In genomic region chr1:109637446-109637845, GRCh38 we compare ENCODE assay signal across 32 cellular contexts. TPM values are rescaled to one million over a fixed set of nuclear protein-coding genes. Genes with fewer than 3 reads are reported as not detected.
"Had no signal": no experiment of that assay in that cellular context is flagged by ENCODE, and none has a peak within 500 bp of the region (broad histone marks: within the 10 kb centered on the region; RNA-seq: fewer than 3 reads in every experiment).

No MANE protein-coding gene starts in this region.

- DNase-seq: activated CD4-positive, alpha-beta memory T cell treated with anti-CD3 and anti-CD28 coated beads, Interleukin-2, amount 10 ng/mL, durations not matched to agents 7 days and 5 days; activated CD4-positive, alpha-beta T cell treated with anti-CD3 and anti-CD28 coated beads for 36 hours; activated CD4-positive, alpha-beta T cell treated with anti-CD3 and anti-CD28 coated beads, Interleukin-2, amount 50 U/mL, for 1 hour; activated CD4-positive, CD25-positive, alpha-beta regulatory T cell; activated CD8-positive, alpha-beta memory T cell treated with anti-CD3 and anti-CD28 coated beads, Interleukin-2, amount 50 U/mL, for 48 hours; activated effector memory CD4-positive, alpha-beta T cell treated with Interleukin-2 at 50 U/mL for 16 hours; activated naive CD4-positive, alpha-beta T cell treated with Interleukin-2 at 50 U/mL for 16 hours; activated naive CD8-positive, alpha-beta T cell treated with anti-CD3 and anti-CD28 coated beads, Interleukin-2, amount 50 U/mL, for 24 hours; activated T-cell treated with anti-CD3 and anti-CD28 coated beads, Interleukin-2, amount 50 U/mL, for 1 hour; amniotic stem cell; body of pancreas; NCI-H1092; NCI-H1417; NCI-H1930; NCI-H2171 treated with DMSO at 0.1 percent for 48 hours; NCI-H226; NCI-H510A; NCI-H526 treated with DMSO at 0.1 percent for 48 hours; NK-92 treated with Interleukin-12 subunit alpha and Interleukin-12 subunit beta, amount 100 ng/mL, for 24 hours; OCI-M1; RPMI8226; T-cell; T-helper 2 cell; T1000 had no signal

- H3K27me3 ChIP-seq: ascending aorta, body of pancreas had no signal

- H3K4me1 ChIP-seq: ascending aorta had no signal

- ATAC-seq: activated CD4-positive, alpha-beta T cell treated with anti-CD3 and anti-CD28 coated beads for 36 hours; activated naive CD4-positive, alpha-beta T cell treated with anti-CD3 and anti-CD28 coated beads, Interleukin-2, amount 50 U/mL, for 72 hours; activated naive CD8-positive, alpha-beta T cell treated with anti-CD3 and anti-CD28 coated beads, Interleukin-2, amount 50 U/mL, for 24 hours; body of pancreas; Panc1; T-cell had no signal

- H3K4me3 Mint-ChIP-seq: activated CD4-positive, alpha-beta memory T cell treated with anti-CD3 and anti-CD28 coated beads, Interleukin-2, amount 10 ng/mL, durations not matched to agents 7 days and 5 days; activated CD4-positive, alpha-beta T cell treated with anti-CD3 and anti-CD28 coated beads for 36 hours; activated naive CD8-positive, alpha-beta T cell treated with anti-CD3 and anti-CD28 coated beads, Interleukin-2, amount 50 U/mL, for 24 hours; T-cell had no signal

- H3K36me3 Mint-ChIP-seq: activated naive CD4-positive, alpha-beta T cell treated with anti-CD3 and anti-CD28 coated beads, Interleukin-2, amount 50 U/mL, for 72 hours; T-cell had no signal

- H3K27me3 Mint-ChIP-seq: activated CD4-positive, alpha-beta T cell treated with anti-CD3 and anti-CD28 coated beads for 36 hours; activated naive CD8-positive, alpha-beta T cell treated with anti-CD3 and anti-CD28 coated beads, Interleukin-2, amount 50 U/mL, for 24 hours; T-cell had no signal

- H3K4me3 ChIP-seq: ascending aorta, body of pancreas, SK-N-MC had no signal

- H3K27ac ChIP-seq: ascending aorta, body of pancreas, KMS-11, SK-N-MC had no signal

- H3K27ac Mint-ChIP-seq: activated CD4-positive, alpha-beta memory T cell treated with anti-CD3 and anti-CD28 coated beads, Interleukin-2, amount 10 ng/mL, durations not matched to agents 7 days and 5 days; activated CD4-positive, alpha-beta T cell treated with anti-CD3 and anti-CD28 coated beads for 36 hours; activated naive CD4-positive, alpha-beta T cell treated with anti-CD3 and anti-CD28 coated beads, Interleukin-2, amount 50 U/mL, for 72 hours; activated naive CD8-positive, alpha-beta T cell treated with anti-CD3 and anti-CD28 coated beads, Interleukin-2, amount 50 U/mL, for 24 hours; T-cell had no signal

- H3K9me3 Mint-ChIP-seq: activated CD4-positive, alpha-beta memory T cell treated with anti-CD3 and anti-CD28 coated beads, Interleukin-2, amount 10 ng/mL, durations not matched to agents 7 days and 5 days; activated naive CD4-positive, alpha-beta T cell treated with anti-CD3 and anti-CD28 coated beads, Interleukin-2, amount 50 U/mL, for 72 hours; activated naive CD8-positive, alpha-beta T cell treated with anti-CD3 and anti-CD28 coated beads, Interleukin-2, amount 50 U/mL, for 24 hours; T-cell had no signal

- H3K9me3 ChIP-seq: ascending aorta, body of pancreas had no signal

- H3K36me3 ChIP-seq: ascending aorta had no signal

RNA-seq across cellular contexts. Expression of gene GNAT2, which starts 18.0 kb away (rescaled TPM):
- total RNA-seq: activated CD4-positive, alpha-beta memory T cell treated with anti-CD3 and anti-CD28 coated beads, Interleukin-2, amount 10 ng/mL, durations not matched to agents 7 days and 5 days; ascending aorta; body of pancreas; MCF 10A; Right ventricle myocardium inferior; T-cell had no signal

RNA-seq across cellular contexts. Expression of gene GSTM1, which starts 50.2 kb away (rescaled TPM):
- total RNA-seq: activated CD4-positive, alpha-beta memory T cell treated with anti-CD3 and anti-CD28 coated beads, Interleukin-2, amount 10 ng/mL, durations not matched to agents 7 days and 5 days; activated CD8-positive, alpha-beta memory T cell treated with anti-CD3 and anti-CD28 coated beads for 36 hours; MCF 10A; Right ventricle myocardium inferior had no signal
